In genomic region chr18:68779169-68779568, GRCh38 we compare ENCODE assay signal across 19 cellular contexts. TPM values are rescaled to one million over a fixed set of nuclear protein-coding genes. Genes with fewer than 3 reads are reported as not detected.
DNase-seq lines count a peak whose midpoint lies in the region; ATAC-seq, FAIRE-seq and TF ChIP-seq lines count a peak whose summit lies in the region.
"Had no signal": no experiment of that assay in that cellular context is flagged by ENCODE, and none has a peak within 500 bp of the region (broad histone marks: within the 10 kb centered on the region; RNA-seq: fewer than 3 reads in every experiment).

No MANE protein-coding gene starts in this region.

- TF ChIP-seq RAD21 in A549 (conservative IDR thresholded peaks at IDR 0.05 in 1 of 2, IDR thresholded peaks at IDR 0.05 in 1 of 2) = no peak

- whole genome bisulfite sequencing in A549 (ENCODE audit: missing lambda C conversion rate) = 38% methylated on average over 3 of the region's 3 CpGs

- TF ChIP-seq EP300 in A549 (IDR thresholded peaks at IDR 0.05) = no peak

- FAIRE-seq in A549 (lab: Jason Lieb, UNC) = no peak

- no peaks in the 10 kb centered on the region for H3K27me3 ChIP-seq in fibroblast of lung (ENCODE audit: control insufficient read depth, insufficient read depth, low read length)

- TF ChIP-seq CTCF in A549 (IDR thresholded peaks at IDR 0.05) (no peak), fibroblast of lung (conservative IDR thresholded peaks at IDR 0.05 in 1 of 2, IDR thresholded peaks at IDR 0.05 in 1 of 2; ENCODE audit: low read depth in 1 of 2, low read length in 2 of 2) (no peak)

- no peaks in the 10 kb centered on the region for H4K20me1 ChIP-seq in fibroblast of lung (ENCODE audit: control insufficient read depth, extremely low read depth, insufficient read depth, low read length)

- H3K4me2 ChIP-seq in A549 = no peak overlapping the region
- peak overlapping the region; percentile 3 for H3K4me2 ChIP-seq in fibroblast of lung (ENCODE audit: extremely low read depth, insufficient read depth, low read length)
- H3K4me2 ChIP-seq: SK-N-SH had no signal

- TF ChIP-seq POLR2A in A549 (IDR thresholded peaks at IDR 0.05; ENCODE audit: low read length) = no peak

- H3K4me3 ChIP-seq in A549 (no peak overlapping the region), fibroblast of lung (replicated peaks in 1 of 4; ENCODE audit: control extremely low read depth in 1 of 4, insufficient read depth in 1 of 4, low read depth in 3 of 4, low read length in 4 of 4) (no peak overlapping the region)

- DNase-seq in A549 (ENCODE audit: low read depth in 1 of 2, low spot score in 1 of 2) = no peak
- DNase-seq in HCEC 1CT = peak; percentile 83
- DNase-seq in SK-MEL-5 (ENCODE audit: low read depth, low spot score) = peak; percentile 14
- DNase-seq in fibroblast of lung (ENCODE audit: low read depth in 2 of 2) = peak in 1 of 2 donors; percentile 95
- no peak for DNase-seq in activated gamma-delta T cell (lab: John Stamatoyannopoulos, UW)
- no peak for DNase-seq in COR-L47 (lab: John Stamatoyannopoulos, UW)
- DNase-seq: activated CD8-positive, alpha-beta T cell treated with anti-CD3 and anti-CD28 coated beads, Interleukin-2, amount 10 ng/mL, durations not matched to agents 7 days and 5 days; aorta; dermis blood vessel endothelial cell; glutamatergic neuron; islet precursor cell; NCI-H1048; right cardiac atrium; SK-N-SH; stimulated activated CD4-positive, alpha-beta T cell treated with anti-CD3 and anti-CD28 coated beads, Interleukin-4, amount 100 ng/mL, for 1 hour had no signal

- H3K9me3 ChIP-seq in A549 (no peaks in the 10 kb centered on the region), fibroblast of lung (ENCODE audit: control insufficient read depth, insufficient read depth, low read depth, low read length) (no peaks in the 10 kb centered on the region)
- H3K9me3 ChIP-seq: SK-N-SH had no signal

- H3K27ac ChIP-seq in A549 (no peak overlapping the region), fibroblast of lung (ENCODE audit: insufficient read depth, low read length) (peak overlapping the region; percentile 19)

- no peaks in the 10 kb centered on the region for H3K36me3 ChIP-seq in fibroblast of lung (ENCODE audit: control insufficient read depth, insufficient read depth, low read length)

- POLR2A ChIA-PET in A549 (lab: Yijun Ruan, JAX) = no interaction called here

- CTCF ChIA-PET in A549 (lab: Yijun Ruan, JAX) = no interaction called here

- H2AFZ ChIP-seq in fibroblast of lung (ENCODE audit: low read length) = no peak overlapping the region

- H3K79me2 ChIP-seq in fibroblast of lung (ENCODE audit: control insufficient read depth, insufficient read depth, low read length) = no peaks in the 10 kb centered on the region

- no peaks in the 10 kb centered on the region for H3K4me1 ChIP-seq in A549
- peaks cover 6% of the 10 kb centered on the region for H3K4me1 ChIP-seq in fibroblast of lung (ENCODE audit: control insufficient read depth, extremely low read depth, insufficient read depth, low read length)

- ATAC-seq in A549 (no peak), GM18868 (IDR thresholded peaks at IDR 0.05; ENCODE audit: unreplicated experiment) (no peak)
- no peak for ATAC-seq in activated CD4-positive, CD25-positive, alpha-beta regulatory T cell treated with anti-CD3 and anti-CD28 coated beads, Interleukin-2, amount 50 U/mL, for 24 hours
- ATAC-seq: activated CD8-positive, alpha-beta T cell treated with anti-CD3 and anti-CD28 coated beads, Interleukin-2, amount 10 ng/mL, durations not matched to agents 7 days and 5 days; activated T-helper 17 cell treated with anti-CD3 and anti-CD28 coated beads, Interleukin-2, amount 50 U/mL, for 72 hours; right cardiac atrium had no signal

- no peak overlapping the region for H3K9ac ChIP-seq in fibroblast of lung (ENCODE audit: insufficient read depth, low read length)
- H3K9ac ChIP-seq: SK-N-SH had no signal

- in situ Hi-C loops in SK-MEL-5 (cut with HindIII; ENCODE audit: low pct_unique_long_range_greater_than_20kb, low sequenced_read_pairs) = no loop called here

TF ChIP-seq in A549, 52 proteins besides CTCF, POLR2A, EP300 and RAD21:
- TF ChIP-seq EHMT2 (IDR thresholded peaks at IDR 0.05; ENCODE audit: low read depth) = no peak
- TF ChIP-seq CEBPB (IDR thresholded peaks at IDR 0.05) = peak; percentile 64 to 66; a peak in 3 of 4 replicates
TF ChIP-seq in A549: peak in this region for 1.

RNA-seq across cellular contexts. Expression of gene CCDC102B, which starts 18.7 kb away (rescaled TPM):
- polyA plus RNA-seq in A549 (2011; rRNA removed) (1.2 and 1.6 TPM in 2 replicates), A549 (2017; fragmentation: RNase III; extraction: RNeasy Plus Mini Kit Qiagen cat#74134 plus additional on column Dnase treatment) (0.58 to 1.4 TPM (median 1.2 TPM) in 3 replicates), fibroblast of lung (9.7 and 33.7 TPM in 2 replicates)
- 0.79 and 0.89 TPM in 2 replicates for polyA plus RNA-seq in A549 (2012; cell fraction: cytosol; rRNA removed)
- polyA plus RNA-seq in A549 (2012; cell fraction: nucleus; rRNA removed) = 0.40 and 0.42 TPM in 2 replicates
- 0.29 and 0.44 TPM in 2 replicates for polyA minus RNA-seq in A549 (2011; rRNA and poly(A)+ RNA removed)
- 0.51 TPM in 1 of 2 replicates, not detected in the other for total RNA-seq in SK-MEL-5 (2014; rRNA removed; shearing (Covaris generic))
- 0.36 and 5.0 TPM in 2 replicates for polyA plus RNA-seq in SK-MEL-5 (2015; cell fraction: cytosol; rRNA removed)
- 0.27 and 0.57 TPM in 2 replicates for polyA plus RNA-seq in SK-MEL-5 (2015; cell fraction: nucleus; rRNA removed)
- 35.3 and 68.6 TPM in 2 replicates for total RNA-seq in fibroblast of lung
- polyA plus RNA-seq in fibroblast of lung (2012) = 8.2 and 31.1 TPM in 2 replicates
- 24.8 TPM in 1 of 2 replicates, not detected in the other for polyA minus RNA-seq in fibroblast of lung (ENCODE audit: low replicate concordance)
- total RNA-seq: HT-29 had no signal

Comparison
In these comparisons a context has a peak if more than half of its experiments do, and no peak if none do; other contexts are left out.
1. DNase-seq: peak in HCEC 1CT (single experiment) and SK-MEL-5 (single experiment); none in A549 (0 of 2), activated gamma-delta T cell (single experiment) and COR-L47 (single experiment).
2. RNA of gene CCDC102B, which starts 18.7 kb away (total RNA-seq): 35.3 to 68.6 TPM in fibroblast of lung; 0.51 TPM in SK-MEL-5; every median in the first group is over 10 times any median in the second.